In the genomic region with DNA sequence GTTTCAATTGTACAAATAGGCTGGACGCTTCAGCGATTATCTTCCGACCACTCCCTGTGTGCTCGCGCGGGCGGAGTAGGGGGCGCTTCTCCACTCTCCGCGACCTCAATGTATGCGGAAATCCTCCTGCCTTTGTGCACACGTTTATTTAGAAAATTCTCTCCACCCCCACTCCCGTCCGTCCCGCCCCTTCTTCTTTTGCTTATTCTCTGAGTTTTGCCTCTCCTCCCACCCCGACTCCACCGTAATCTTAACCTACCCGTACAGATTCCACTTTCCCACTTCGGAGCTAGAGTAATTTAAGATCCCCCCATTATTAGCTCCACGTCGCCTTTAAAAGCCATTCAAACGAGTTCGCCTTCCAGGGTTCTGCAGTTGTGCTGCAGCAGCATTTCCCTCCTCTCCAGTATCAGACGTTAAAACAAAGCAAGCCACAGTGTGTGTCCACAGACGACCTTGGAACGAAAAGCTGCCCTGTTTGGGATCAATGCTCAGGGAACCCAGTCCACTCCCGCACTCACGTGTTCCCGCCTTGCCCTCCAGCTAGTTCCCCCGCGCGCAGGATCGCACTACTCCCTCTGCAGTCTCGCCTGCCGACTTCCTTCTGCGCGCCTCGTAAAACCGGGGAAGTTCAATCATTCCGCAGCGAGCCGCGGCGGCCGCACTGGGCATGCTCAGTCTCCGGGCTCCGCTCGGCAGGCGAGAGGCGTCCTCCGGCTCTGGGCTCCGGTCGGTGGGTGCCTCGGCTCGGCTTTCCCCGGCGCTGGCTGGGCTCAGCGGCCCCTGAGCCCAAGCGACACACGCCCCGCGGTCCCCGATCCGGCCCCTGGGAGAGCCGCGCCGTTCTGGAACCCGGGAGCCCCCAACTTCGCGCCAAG, we compare ENCODE assay signal across 8 cellular contexts. TPM values are rescaled to one million over a fixed set of nuclear protein-coding genes. Genes with fewer than 3 reads are reported as not detected.
DNase-seq lines count a peak whose midpoint lies in the region; ATAC-seq and TF ChIP-seq lines count a peak whose summit lies in the region.

A gene with protein sequence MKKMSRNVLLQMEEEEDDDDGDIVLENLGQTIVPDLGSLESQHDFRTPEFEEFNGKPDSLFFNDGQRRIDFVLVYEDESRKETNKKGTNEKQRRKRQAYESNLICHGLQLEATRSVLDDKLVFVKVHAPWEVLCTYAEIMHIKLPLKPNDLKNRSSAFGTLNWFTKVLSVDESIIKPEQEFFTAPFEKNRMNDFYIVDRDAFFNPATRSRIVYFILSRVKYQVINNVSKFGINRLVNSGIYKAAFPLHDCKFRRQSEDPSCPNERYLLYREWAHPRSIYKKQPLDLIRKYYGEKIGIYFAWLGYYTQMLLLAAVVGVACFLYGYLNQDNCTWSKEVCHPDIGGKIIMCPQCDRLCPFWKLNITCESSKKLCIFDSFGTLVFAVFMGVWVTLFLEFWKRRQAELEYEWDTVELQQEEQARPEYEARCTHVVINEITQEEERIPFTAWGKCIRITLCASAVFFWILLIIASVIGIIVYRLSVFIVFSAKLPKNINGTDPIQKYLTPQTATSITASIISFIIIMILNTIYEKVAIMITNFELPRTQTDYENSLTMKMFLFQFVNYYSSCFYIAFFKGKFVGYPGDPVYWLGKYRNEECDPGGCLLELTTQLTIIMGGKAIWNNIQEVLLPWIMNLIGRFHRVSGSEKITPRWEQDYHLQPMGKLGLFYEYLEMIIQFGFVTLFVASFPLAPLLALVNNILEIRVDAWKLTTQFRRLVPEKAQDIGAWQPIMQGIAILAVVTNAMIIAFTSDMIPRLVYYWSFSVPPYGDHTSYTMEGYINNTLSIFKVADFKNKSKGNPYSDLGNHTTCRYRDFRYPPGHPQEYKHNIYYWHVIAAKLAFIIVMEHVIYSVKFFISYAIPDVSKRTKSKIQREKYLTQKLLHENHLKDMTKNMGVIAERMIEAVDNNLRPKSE (plus strand): TSS at position 677 of the 878 bp plus-strand sequence. CDS start 227 bp downstream, outside the sequence.

- no peaks in the 10 kb centered on the region for H3K27me3 Mint-ChIP-seq in activated B cell treated with CpG ODN at 0.5 μM for 24 hours

- H3K9me3 Mint-ChIP-seq in activated B cell treated with CpG ODN at 0.5 μM for 24 hours, result no peaks in the 10 kb centered on the region

- in situ Hi-C loops in GM18951 (cut with MboI; ENCODE audit: low sequenced_read_pairs, unreplicated experiment), result loop anchor here (25.0 kb wide), 1 partner anchor 522 kb away; a partner anchor contains a TSS

- ATAC-seq in HG03175 (IDR thresholded peaks at IDR 0.05; ENCODE audit: unreplicated experiment) (peak; percentile 67), activated B cell treated with CpG ODN at 0.5 μM for 24 hours (ENCODE audit: low read depth) (peak; percentile 74)

- POLR2A ChIA-PET in activated B cell treated with CpG ODN at 0.5 μM for 24 hours (lab: Charles Lee), result interaction anchor here (0.7 to 1.8 kb wide), 5 partner anchors 18 to 775 kb away, joined by 3 to 8 read pairs (median 3); a partner anchor contains a TSS

- peak within 1 kb of the TSS; percentile 86 for H3K4me3 ChIP-seq in AG10803 (ENCODE audit: low read length)
- peak within 1 kb of the TSS; percentile 67 to 78 for H3K4me3 ChIP-seq in cardiac fibroblast (replicated peaks in 1 of 2; ENCODE audit: low read depth in 2 of 2, low read length in 2 of 2)

- H3K4me3 Mint-ChIP-seq in activated B cell treated with CpG ODN at 0.5 μM for 24 hours, result peak within 1 kb of the TSS; percentile 95

- H3K4me1 Mint-ChIP-seq in activated B cell treated with CpG ODN at 0.5 μM for 24 hours, result peaks cover 45% of the 10 kb centered on the region

- peak; percentile 86 for DNase-seq in AG10803 (ENCODE audit: low read depth)
- DNase-seq in NCI-H2227 (lab: John Stamatoyannopoulos, UW; ENCODE audit: unreplicated experiment), result peak; percentile 88
- peak; percentile 74 for DNase-seq in activated B cell treated with CpG ODN at 0.5 μM for 24 hours
- peak; percentile 88 to 91 for DNase-seq in cardiac fibroblast (ENCODE audit: low read depth in 2 of 2)
- DNase-seq in iris pigment epithelial cell (ENCODE audit: low read depth), result peak; percentile 93
- peak; percentile 62 to 82 (median 66) for DNase-seq in stimulated activated CD4-positive, alpha-beta T cell treated with anti-CD3 and anti-CD28 coated beads, Interleukin-12 subunit alpha, Interleukin-12 subunit beta, amount 100 ng/mL, for 48 hours (ENCODE audit: low read depth in 2 of 3, low spot score in 1 of 3)

- H3K27ac Mint-ChIP-seq in activated B cell treated with CpG ODN at 0.5 μM for 24 hours, result peak within 1 kb of the TSS; percentile 90

- intact Hi-C loops in activated B cell treated with CpG ODN at 0.5 μM for 24 hours (cut with micrococcal nuclease), result loop anchor here (1.0 to 10.0 kb wide), 6 partner anchors 9 to 1457 kb away; a partner anchor contains a TSS

- TF ChIP-seq CTCF in AG10803 (conservative IDR thresholded peaks at IDR 0.05; ENCODE audit: low read length) (peak; percentile 35), activated B cell treated with CpG ODN at 0.5 μM for 24 hours (IDR thresholded peaks at IDR 0.05) (no peak), cardiac fibroblast (IDR thresholded peaks at IDR 0.05; ENCODE audit: low read depth, low read length) (peak; percentile 29)

- peaks cover 9% of the 10 kb centered on the region for H3K36me3 Mint-ChIP-seq in activated B cell treated with CpG ODN at 0.5 μM for 24 hours (ENCODE audit: low read depth)

- TF ChIP-seq POLR2A in GM18951 (IDR thresholded peaks at IDR 0.05; ENCODE audit: extremely low read depth, insufficient read depth, insufficient read length), result peak; percentile 82

- CTCF ChIA-PET in activated B cell treated with CpG ODN at 0.5 μM for 24 hours (lab: Charles Lee), result interaction anchor here (0.7 to 1.6 kb wide), 3 partner anchors 13 to 173 kb away, joined by 3 to 5 read pairs (median 3); no protein-coding TSS in a partner anchor

RNA-seq across cellular contexts. Expression of the gene that starts here (rescaled TPM):
- total RNA-seq in activated B cell treated with CpG ODN at 0.5 μM for 24 hours, result 14.8 and 16.3 TPM in 2 replicates

Comparison
In these comparisons a context has a peak if more than half of its experiments do, and no peak if none do; other contexts are left out.
1. Peak in every context shown above with its lines: DNase-seq, ATAC-seq and H3K4me3 ChIP-seq.